13 cellular contexts compared by ENCODE assay signal in genomic region chr10:88889559-88890337, GRCh38. TPM values are rescaled to one million over a fixed set of nuclear protein-coding genes. Genes with fewer than 3 reads are reported as not detected.
DNase-seq lines count a peak whose midpoint lies in the region; ATAC-seq and TF ChIP-seq lines count a peak whose summit lies in the region.
"Had no signal": no experiment of that assay in that cellular context is flagged by ENCODE, and none has a peak within 500 bp of the region (broad histone marks: within the 10 kb centered on the region; RNA-seq: fewer than 3 reads in every experiment).

No MANE protein-coding gene starts in this region.

- no peaks in the 10 kb centered on the region for H3K36me3 ChIP-seq in osteoblast (ENCODE audit: insufficient read depth, low read length)
- H3K36me3 ChIP-seq: vagina had no signal

- peak overlapping the region; percentile 47 for H3K27ac ChIP-seq in osteoblast (ENCODE audit: low read depth, low read length)
- H3K27ac ChIP-seq: SK-N-MC, vagina had no signal

- H3K27me3 ChIP-seq in osteoblast (ENCODE audit: insufficient read depth, low read length) = no peaks in the 10 kb centered on the region
- H3K27me3 ChIP-seq: vagina had no signal

- ATAC-seq in GM19023 (IDR thresholded peaks at IDR 0.05; ENCODE audit: unreplicated experiment) (peak; percentile 79), GM21723 (IDR thresholded peaks at IDR 0.05; ENCODE audit: unreplicated experiment) (peak; percentile 61), HG03280 (IDR thresholded peaks at IDR 0.05; ENCODE audit: unreplicated experiment) (peak; percentile 70), Right ventricle myocardium superior (ENCODE audit: poor library complexity) (no peak)

- H2AFZ ChIP-seq in osteoblast (ENCODE audit: low read length) = no peak overlapping the region

- DNase-seq in osteoblast (ENCODE audit: insufficient read length, low spot score, missing footprints) (no peak), HPDE6-E6E7 (ENCODE audit: extremely low spot score) (no peak), foreskin melanocyte (no peak), Right ventricle myocardium superior (no peak)
- DNase-seq: activated CD4-positive, alpha-beta T cell treated with anti-CD3 and anti-CD28 coated beads, Interleukin-2, amount 50 U/mL, for 1 hour; dermis blood vessel endothelial cell; DND-41; GOT3 had no signal

- no peak overlapping the region for H3K4me2 ChIP-seq in osteoblast (ENCODE audit: insufficient read depth, low read length)

- H3K79me2 ChIP-seq in osteoblast (ENCODE audit: insufficient read depth, low read length) = peaks cover 56% of the 10 kb centered on the region

- intact Hi-C loops in Right ventricle myocardium superior (cut with DNase I) = no loop called here

- TF ChIP-seq CTCF in osteoblast (IDR thresholded peaks at IDR 0.05; ENCODE audit: extremely low read depth, low read depth, low read length) = no peak

- peaks cover 62% of the 10 kb centered on the region for H3K4me1 ChIP-seq in osteoblast (ENCODE audit: insufficient read depth, low read length)

- H4K20me1 ChIP-seq in osteoblast (ENCODE audit: insufficient read depth, low read length) = no peaks in the 10 kb centered on the region

- H3K9me3 ChIP-seq in osteoblast (ENCODE audit: low read depth, low read length) = no peaks in the 10 kb centered on the region
- H3K9me3 ChIP-seq: vagina had no signal

- H3K4me3 ChIP-seq in osteoblast (ENCODE audit: insufficient read depth, low read length) = no peak overlapping the region
- H3K4me3 ChIP-seq: SK-N-MC, vagina had no signal

RNA-seq across cellular contexts. Expression of gene STAMBPL1, which starts 9.7 kb away (rescaled TPM):
- total RNA-seq in osteoblast (10.3 and 11.6 TPM in 2 replicates), Right ventricle myocardium superior (2.0 TPM)

RNA-seq across cellular contexts. Expression of gene ANKRD22, which starts 38.1 kb away (rescaled TPM):
- under 0.01 TPM in 2 replicates for total RNA-seq in osteoblast
- total RNA-seq in Right ventricle myocardium superior = not detected
- total RNA-seq: dermis blood vessel endothelial cell had no signal
